ENCODE assay signal across 27 cellular contexts in the genomic region with DNA sequence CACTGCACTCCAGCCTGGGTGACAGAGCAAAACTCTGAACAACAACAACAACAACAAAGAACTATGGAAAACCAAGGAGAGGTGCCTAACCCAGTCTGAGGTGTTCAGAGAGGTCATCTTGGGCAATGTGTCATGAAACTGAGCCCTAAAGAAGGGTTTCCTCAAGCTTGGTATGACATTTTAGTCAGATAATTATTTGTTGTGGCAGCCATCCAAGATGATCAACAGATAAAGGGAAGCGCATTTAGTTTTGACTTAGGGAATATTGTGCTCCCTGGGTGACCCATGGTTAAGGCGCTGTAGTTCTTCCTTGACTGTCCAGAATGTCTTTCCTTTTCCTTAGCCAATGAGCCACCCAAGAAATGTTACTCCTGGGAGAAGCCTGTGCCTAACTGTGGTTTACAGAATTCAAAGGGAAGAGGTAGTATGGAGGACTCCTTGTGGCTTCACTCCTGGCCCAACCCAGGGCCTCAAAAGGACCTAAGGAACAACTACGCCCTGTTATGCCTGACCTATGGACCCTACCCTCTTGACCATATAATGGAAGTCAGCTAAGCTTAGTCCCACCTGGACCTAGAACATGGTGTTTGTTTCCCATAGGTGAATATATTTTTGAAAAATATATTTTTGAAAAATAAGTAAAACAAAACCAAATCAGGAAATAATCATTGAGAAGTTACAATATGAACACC. TPM values are rescaled to one million over a fixed set of nuclear protein-coding genes. Genes with fewer than 3 reads are reported as not detected.
DNase-seq lines count a peak whose midpoint lies in the region; ATAC-seq, FAIRE-seq and TF ChIP-seq lines count a peak whose summit lies in the region.
"Had no signal": no experiment of that assay in that cellular context is flagged by ENCODE, and none has a peak within 500 bp of the region (broad histone marks: within the 10 kb centered on the region; RNA-seq: fewer than 3 reads in every experiment).

No MANE protein-coding gene starts in this region.

- TF ChIP-seq CTCF in K562 (IDR thresholded peaks at IDR 0.05 in 2 of 3, conservative IDR thresholded peaks at IDR 0.05 in 1 of 3; ENCODE audit: insufficient read depth in 2 of 3, low read depth in 1 of 3, low read length in 3 of 3), result no peak
- TF ChIP-seq CTCF in neural progenitor cell (IDR thresholded peaks at IDR 0.05), result no peak
- TF ChIP-seq CTCF in CD14-positive monocyte (IDR thresholded peaks at IDR 0.05), result no peak
- TF ChIP-seq CTCF in GM20000 (IDR thresholded peaks at IDR 0.05; ENCODE audit: extremely low read depth, missing control alignments), result no peak

- no peak for TF ChIP-seq EP300 in K562 (IDR thresholded peaks at IDR 0.05; ENCODE audit: low read length)

- intact Hi-C loops in K562 (cut with micrococcal nuclease), result no loop called here
- intact Hi-C loops in CD14-positive monocyte (cut with micrococcal nuclease), result no loop called here

- H3K36me3 ChIP-seq in K562 (ENCODE audit: control insufficient read depth, insufficient read depth, low read length) (no peaks in the 10 kb centered on the region), neural progenitor cell (no peaks in the 10 kb centered on the region)

- H3K9me3 ChIP-seq in K562 (replicated peaks; ENCODE audit: control insufficient read depth, insufficient read depth, low read depth, low read length), result no peaks in the 10 kb centered on the region
- no peaks in the 10 kb centered on the region for H3K9me3 ChIP-seq in neural progenitor cell (ENCODE audit: low read depth)
- H3K9me3 ChIP-seq: ascending aorta, testis had no signal

- DNase-seq in NCI-H2196 (lab: John Stamatoyannopoulos, UW; ENCODE audit: unreplicated experiment) (peak; percentile 38), NCI-H2196 treated with DMSO at 0.1 percent for 48 hours (lab: John Stamatoyannopoulos, UW; ENCODE audit: unreplicated experiment) (no peak), M059J (ENCODE audit: low read depth) (peak; percentile 72), K562 (ENCODE audit: extremely low read depth in 1 of 4, low spot score in 3 of 4) (no peak), neural progenitor cell (ENCODE audit: low spot score) (no peak), CD14-positive monocyte (ENCODE audit: low spot score) (no peak), GM20000 (ENCODE audit: low spot score) (no peak), NCI-H446 (lab: John Stamatoyannopoulos, UW) (no peak)
- DNase-seq: activated CD4-positive, alpha-beta T cell treated with anti-CD3 and anti-CD28 coated beads for 4 hours; activated effector memory CD4-positive, alpha-beta T cell treated with anti-CD3 and anti-CD28 coated beads, Interleukin-2, amount 50 U/mL, for 16 hours; activated naive CD8-positive, alpha-beta T cell treated with anti-CD3 and anti-CD28 coated beads, Interleukin-2, amount 10 ng/mL, durations not matched to agents 7 days and 5 days; activated T-cell treated with anti-CD3 and anti-CD28 coated beads, Interleukin-2, amount 50 U/mL, for 1 hour; CD4-positive, alpha-beta memory T cell; GDM1; midbrain; naive thymus-derived CD8-positive, alpha-beta T cell; NCI-H1694 treated with DMSO at 0.1 percent for 48 hours; NCI-H2227 treated with DMSO at 0.1 percent for 48 hours; NCI-H748 treated with DMSO at 0.1 percent for 48 hours; stimulated activated naive CD8-positive, alpha-beta T cell treated with anti-CD3 and anti-CD28 coated beads, Interleukin-15, Interleukin-2, amounts not matched to agents 100 U/mL and 50 U/mL, for 24 hours; testis had no signal

- no peaks in the 10 kb centered on the region for H4K20me1 ChIP-seq in K562 (replicated peaks; ENCODE audit: control insufficient read depth, insufficient read depth, low read length)
- no peaks in the 10 kb centered on the region for H4K20me1 ChIP-seq in neural progenitor cell (ENCODE audit: low read depth)

- POLR2A ChIA-PET in K562 (lab: Yijun Ruan, JAX), result no interaction called here

- H3K4me3 Mint-ChIP-seq in neural progenitor cell (no peak overlapping the region), CD14-positive monocyte (no peak overlapping the region)
- H3K4me3 Mint-ChIP-seq: activated naive CD8-positive, alpha-beta T cell treated with anti-CD3 and anti-CD28 coated beads, Interleukin-2, amount 10 ng/mL, durations not matched to agents 7 days and 5 days; CD4-positive, alpha-beta memory T cell; central memory CD8-positive, alpha-beta T cell; dendritic cell treated with granulocyte-macrophage colony-stimulating factor and Interleukin-4, amounts not matched to agents 40 ng/mL and 50 ng/mL, for 4 days; naive thymus-derived CD8-positive, alpha-beta T cell; T-helper 2 cell treated with Interferon-gamma antibody and Interleukin-4, amounts not matched to agents 5 μg/mL and 100 μg/mL, for 36 hours had no signal

- peaks cover 12% of the 10 kb centered on the region for H3F3A ChIP-seq in neural progenitor cell (ENCODE audit: low read depth)

- no peak for TF ChIP-seq RAD21 in K562 (CRISPR knock-in tag; conservative IDR thresholded peaks at IDR 0.05 in 1 of 2, IDR thresholded peaks at IDR 0.05 in 1 of 2)

- peak; percentile 51; the same call in 1 of the 3 replicates for ATAC-seq in K562
- ATAC-seq: HCT116; naive thymus-derived CD8-positive, alpha-beta T cell; stimulated activated naive CD8-positive, alpha-beta T cell treated with anti-CD3 and anti-CD28 coated beads, Interleukin-15, Interleukin-2, amounts not matched to agents 100 U/mL and 50 U/mL, for 24 hours had no signal

- in situ Hi-C loops in K562 (cut with MboI), result no loop called here

- no peaks in the 10 kb centered on the region for H3K9me1 ChIP-seq in K562 (ENCODE audit: control insufficient read depth, insufficient read depth, low read length)

- no peak for TF ChIP-seq POLR2A in K562 (conservative IDR thresholded peaks at IDR 0.05)

- BruUV-seq in K562 (replicated peaks; lab: Mats Ljungman, UMichigan), result no TSS peak

- no peaks in the 10 kb centered on the region for H3K27me3 ChIP-seq in K562 (ENCODE audit: control insufficient read depth in 2 of 2, insufficient read depth in 2 of 2, low read length in 2 of 2)
- no peaks in the 10 kb centered on the region for H3K27me3 ChIP-seq in neural progenitor cell
- H3K27me3 ChIP-seq: ascending aorta, testis had no signal

- H3K36me3 Mint-ChIP-seq in neural progenitor cell, result peaks cover 8% of the 10 kb centered on the region
- no peaks in the 10 kb centered on the region for H3K36me3 Mint-ChIP-seq in CD14-positive monocyte
- H3K36me3 Mint-ChIP-seq: activated naive CD8-positive, alpha-beta T cell treated with anti-CD3 and anti-CD28 coated beads, Interleukin-2, amount 10 ng/mL, durations not matched to agents 7 days and 5 days; CD4-positive, alpha-beta memory T cell had no signal

- H2AFZ ChIP-seq in K562 (ENCODE audit: low read depth, low read length) (no peak overlapping the region), neural progenitor cell (replicated peaks) (no peak overlapping the region)

- H3K9ac ChIP-seq in K562 (ENCODE audit: insufficient read depth in 1 of 2, low read depth in 2 of 2, low read length in 2 of 2) (no peak overlapping the region), neural progenitor cell (no peak overlapping the region)

- CTCF ChIA-PET in K562 (lab: Yijun Ruan, JAX; ENCODE audit: low intra/inter-chr PET ratio), result no interaction called here

- FAIRE-seq in K562 (lab: Jason Lieb, UNC), result no peak
- FAIRE-seq: urothelium cell line had no signal

- WGBS in K562 (ENCODE audit: insufficient coverage, low coverage, missing lambda C conversion rate), result 23% methylated on average over 3 of the region's 3 CpGs

- H3K27me3 Mint-ChIP-seq in neural progenitor cell (ENCODE audit: insufficient read depth, low read depth), result no peaks in the 10 kb centered on the region
- H3K27me3 Mint-ChIP-seq in CD14-positive monocyte (ENCODE audit: low read depth in 3 of 3), result peaks cover 0 to 2% (median 2%) of the 10 kb centered on the region in 3 donors
- H3K27me3 Mint-ChIP-seq: activated naive CD8-positive, alpha-beta T cell treated with anti-CD3 and anti-CD28 coated beads, Interleukin-2, amount 10 ng/mL, durations not matched to agents 7 days and 5 days; central memory CD8-positive, alpha-beta T cell; dendritic cell treated with granulocyte-macrophage colony-stimulating factor and Interleukin-4, amounts not matched to agents 40 ng/mL and 50 ng/mL, for 4 days; naive thymus-derived CD8-positive, alpha-beta T cell had no signal

- H3K4me1 Mint-ChIP-seq in neural progenitor cell (peaks cover 9% of the 10 kb centered on the region), CD14-positive monocyte (peaks cover 12% of the 10 kb centered on the region)
- H3K4me1 Mint-ChIP-seq: activated naive CD8-positive, alpha-beta T cell treated with anti-CD3 and anti-CD28 coated beads, Interleukin-2, amount 10 ng/mL, durations not matched to agents 7 days and 5 days; CD4-positive, alpha-beta memory T cell; central memory CD8-positive, alpha-beta T cell had no signal

- H3K4me3 ChIP-seq in K562 (no peak overlapping the region), neural progenitor cell (no peak overlapping the region)
- H3K4me3 ChIP-seq: ascending aorta, testis had no signal

- H3K4me2 ChIP-seq in K562 (ENCODE audit: insufficient read depth, low read length) (no peak overlapping the region), neural progenitor cell (no peak overlapping the region)

- H3K79me2 ChIP-seq in K562 (ENCODE audit: control insufficient read depth, insufficient read depth, low read length) (no peaks in the 10 kb centered on the region), neural progenitor cell (ENCODE audit: low read depth) (peaks cover 6% of the 10 kb centered on the region)

- H3K27ac Mint-ChIP-seq in neural progenitor cell, result no peak overlapping the region
- H3K27ac Mint-ChIP-seq in CD14-positive monocyte, result no peak overlapping the region
- H3K27ac Mint-ChIP-seq: activated naive CD8-positive, alpha-beta T cell treated with anti-CD3 and anti-CD28 coated beads, Interleukin-2, amount 10 ng/mL, durations not matched to agents 7 days and 5 days; CD4-positive, alpha-beta memory T cell; dendritic cell treated with granulocyte-macrophage colony-stimulating factor and Interleukin-4, amounts not matched to agents 40 ng/mL and 50 ng/mL, for 4 days; naive thymus-derived CD8-positive, alpha-beta T cell; T-helper 2 cell treated with Interferon-gamma antibody and Interleukin-4, amounts not matched to agents 5 μg/mL and 100 μg/mL, for 36 hours had no signal

- H3K27ac ChIP-seq in K562 (ENCODE audit: extremely low read depth, low read depth, low read length) (no peak overlapping the region), neural progenitor cell (peak overlapping the region; percentile 31)
- H3K27ac ChIP-seq: ascending aorta, testis had no signal

- H3K4me1 ChIP-seq in K562 (replicated peaks in 1 of 2; ENCODE audit: control insufficient read depth in 2 of 2, insufficient read depth in 2 of 2, low read length in 2 of 2) (no peaks in the 10 kb centered on the region; a peak in 1 of 5 replicates), neural progenitor cell (peaks cover 6% of the 10 kb centered on the region)
- H3K4me1 ChIP-seq: ascending aorta had no signal

- H3K9me3 Mint-ChIP-seq in neural progenitor cell (no peaks in the 10 kb centered on the region), CD14-positive monocyte (peaks cover 0 to 2% (median 0%) of the 10 kb centered on the region in 7 donors)
- H3K9me3 Mint-ChIP-seq: activated naive CD8-positive, alpha-beta T cell treated with anti-CD3 and anti-CD28 coated beads, Interleukin-2, amount 10 ng/mL, durations not matched to agents 7 days and 5 days; CD4-positive, alpha-beta memory T cell; central memory CD8-positive, alpha-beta T cell; dendritic cell treated with granulocyte-macrophage colony-stimulating factor and Interleukin-4, amounts not matched to agents 40 ng/mL and 50 ng/mL, for 4 days; naive thymus-derived CD8-positive, alpha-beta T cell; T-helper 2 cell treated with Interferon-gamma antibody and Interleukin-4, amounts not matched to agents 5 μg/mL and 100 μg/mL, for 36 hours had no signal

RNA-seq across cellular contexts. Expression of gene TPST1, which starts 42.4 kb away (rescaled TPM):
- total RNA-seq in M059J (2014; rRNA removed; shearing (Covaris generic)), result 44.2 and 61.0 TPM in 2 replicates
- 14.2 and 17.0 TPM in 2 replicates for total RNA-seq in K562 (2011; cell fraction: chromatin; rRNA removed; ENCODE audit: low replicate concordance)
- 6.0 and 9.9 TPM in 2 replicates for total RNA-seq in K562 (2011; cell fraction: nucleolus; rRNA removed)
- 10.0 and 11.1 TPM in 2 replicates for total RNA-seq in K562 (2011; cell fraction: nucleoplasm; rRNA removed)
- total RNA-seq in K562 (2014; rRNA removed) (0.41 and 0.49 TPM in 2 replicates), K562 (2014; rRNA removed; fragmentation: Illumina TruSeq; extraction: Trizol) (0.65 and 1.0 TPM in 2 replicates), K562 (2015; rRNA removed; fragmentation: Illumina TruSeq; extraction: Trizol) (0.34 and 0.43 TPM in 2 replicates), K562 (2021) (0.53 and 1.0 TPM in 2 replicates), neural progenitor cell (ENCODE audit: low replicate concordance) (24.9 and 29.8 TPM in 2 replicates)
- polyA plus RNA-seq in K562 (2011; rRNA removed) (1.5 and 2.2 TPM in 2 replicates), K562 (2014; fragmentation: Illumina TruSeq; extraction: Trizol) (0.58 and 0.76 TPM in 2 replicates), K562 (2014; fragmentation: Nextera tagmentation; extraction: Ambion mirVana) (under 1 TPM; 0.15 to 0.30 TPM), K562 (2014; rRNA removed) (1.2 and 2.8 TPM in 2 replicates), CD14-positive monocyte (1 to 10 TPM in 1 of 2 donors, under 1 TPM in 1; 0.54 to 4.8 TPM)
- polyA plus RNA-seq in K562 (2011; cell fraction: cytosol; rRNA removed), result 0.43 and 0.63 TPM in 2 replicates
- 0.70 and 1.3 TPM in 2 replicates for polyA plus RNA-seq in K562 (2011; cell fraction: nucleus; rRNA removed)
- 0.35 and 0.58 TPM in 2 replicates for polyA plus RNA-seq in K562 (2012)
- polyA minus RNA-seq in K562 (2011; rRNA and poly(A)+ RNA removed), result 3.7 and 4.8 TPM in 2 replicates
- 1.0 and 1.9 TPM in 2 replicates for polyA minus RNA-seq in K562 (2011; cell fraction: cytosol; rRNA and poly(A)+ RNA removed)
- 1.9 and 5.9 TPM in 2 replicates for polyA minus RNA-seq in K562 (2011; cell fraction: nucleus; rRNA and poly(A)+ RNA removed)

Comparison
In these comparisons a context has a peak if more than half of its experiments do, and no peak if none do; other contexts are left out.
1. DNase-seq: peak in NCI-H2196 (single experiment) and M059J (single experiment); none in NCI-H2196 treated with DMSO at 0.1 percent for 48 hours (single experiment), K562 (0 of 4), neural progenitor cell (single experiment), CD14-positive monocyte (single experiment), GM20000 (single experiment) and NCI-H446 (0 of 2).